17 cellular contexts compared by ENCODE assay signal in genomic region chr2:235506291-235506996, GRCh38. TPM values are rescaled to one million over a fixed set of nuclear protein-coding genes. Genes with fewer than 3 reads are reported as not detected.
DNase-seq lines count a peak whose midpoint lies in the region; ATAC-seq and TF ChIP-seq lines count a peak whose summit lies in the region.
"Had no signal": no experiment of that assay in that cellular context is flagged by ENCODE, and none has a peak within 500 bp of the region (broad histone marks: within the 10 kb centered on the region; RNA-seq: fewer than 3 reads in every experiment).

No MANE protein-coding gene starts in this region.

- H3K4me2 ChIP-seq in MM.1S (ENCODE audit: low read depth, low read length): no peak overlapping the region

- H3F3A ChIP-seq in MM.1S (ENCODE audit: insufficient read depth, low read length): peaks cover 19% of the 10 kb centered on the region

- H3K9ac ChIP-seq in MM.1S (ENCODE audit: low read length): no peak overlapping the region
- H3K9ac ChIP-seq: BLaER1 treated with 17β-estradiol and CSF1 and Interleukin-3, amounts not matched to agents 10 nM and 100 nM had no signal

- H3K4me1 ChIP-seq in MM.1S (ENCODE audit: low read length): peaks cover 25% of the 10 kb centered on the region
- H3K4me1 ChIP-seq in adrenal gland (replicated peaks in 1 of 2): peaks cover 8 to 18% of the 10 kb centered on the region in 2 donors

- peaks cover 63% of the 10 kb centered on the region for H3K4me1 Mint-ChIP-seq in nephron progenitor cell
- H3K4me1 Mint-ChIP-seq in activated T-cell treated with anti-CD3 and anti-CD28 coated beads, Interleukin-2, amount 50 U/mL, for 4 hours (ENCODE audit: low read depth): no peaks in the 10 kb centered on the region

- ATAC-seq in activated T-cell treated with anti-CD3 and anti-CD28 coated beads, Interleukin-2, amount 50 U/mL, for 4 hours: no peak

- DNase-seq in DMS79 treated with DMSO at 0.1 percent for 48 hours (lab: John Stamatoyannopoulos, UW): peak; percentile 54
- DNase-seq in NCI-H2107 (lab: John Stamatoyannopoulos, UW): peak; percentile 51
- no peak for DNase-seq in nephron progenitor cell
- DNase-seq in stimulated activated naive CD4-positive, alpha-beta T cell treated with Interleukin-2 at 50 U/mL for 16 hours (lab: John Stamatoyannopoulos, UW): no peak
- no peak for DNase-seq in activated T-cell treated with anti-CD3 and anti-CD28 coated beads, Interleukin-2, amount 50 U/mL, for 4 hours
- no peak for DNase-seq in MM.1S
- DNase-seq in adrenal gland: no peak
- DNase-seq: activated CD4-positive, CD25-positive, alpha-beta regulatory T cell; activated T-cell treated with anti-CD3 and anti-CD28 coated beads, Interleukin-2, amount 50 U/mL, for 48 hours; anterior cingulate cortex; KBM-7; NCI-H82; stimulated activated CD4-positive, alpha-beta T cell treated with anti-CD3 and anti-CD28 coated beads, Interleukin-1b, Interleukin-23, amount 100 ng/mL, for 48 hours had no signal

- H3K27ac Mint-ChIP-seq in nephron progenitor cell: peak overlapping the region; percentile 82

- TF ChIP-seq CTCF in VCaP (conservative IDR thresholded peaks at IDR 0.05): no peak
- TF ChIP-seq CTCF in nephron progenitor cell (IDR thresholded peaks at IDR 0.05): no peak
- TF ChIP-seq CTCF in MM.1S (IDR thresholded peaks at IDR 0.05; ENCODE audit: low read length): no peak
- no peak for TF ChIP-seq CTCF in adrenal gland (IDR thresholded peaks at IDR 0.05)

- H3K36me3 Mint-ChIP-seq in nephron progenitor cell (ENCODE audit: low read depth): peaks cover 15% of the 10 kb centered on the region
- H3K36me3 Mint-ChIP-seq in activated T-cell treated with anti-CD3 and anti-CD28 coated beads, Interleukin-2, amount 50 U/mL, for 4 hours (ENCODE audit: insufficient read depth): no peaks in the 10 kb centered on the region

- H3K4me3 ChIP-seq in MM.1S (ENCODE audit: low read length) (no peak overlapping the region), adrenal gland (no peak overlapping the region)
- H3K4me3 ChIP-seq: BLaER1 treated with 17β-estradiol and CSF1 and Interleukin-3, amounts not matched to agents 10 nM and 100 nM; SK-N-MC had no signal

- H3K9me3 ChIP-seq in MM.1S (replicated peaks; ENCODE audit: insufficient read depth, low read length) (no peaks in the 10 kb centered on the region), adrenal gland (replicated peaks in 1 of 3) (no peaks in the 10 kb centered on the region)
- H3K9me3 ChIP-seq: neutrophil had no signal

- 88 to 95% (median 90%) methylated on average over 12 to 14 of the region's 14 CpGs for WGBS in adrenal gland, 4 donors

- no peaks in the 10 kb centered on the region for H3K9me2 ChIP-seq in MM.1S (replicated peaks; ENCODE audit: insufficient read depth, low read length)

- intact Hi-C loops in adrenal gland (cut with DNase I): loop anchor here in 1 of 2 donors (10.0 kb wide), 1 partner anchor 48 kb away; no protein-coding TSS in a partner anchor

- no peak for TF ChIP-seq POLR2A in adrenal gland (IDR thresholded peaks at IDR 0.05)

- peaks cover 95% of the 10 kb centered on the region for H3K79me2 ChIP-seq in MM.1S (ENCODE audit: low read length)

- H3K27me3 ChIP-seq in MM.1S (replicated peaks; ENCODE audit: insufficient read depth, low read length): no peaks in the 10 kb centered on the region
- H3K27me3 ChIP-seq in adrenal gland: no peaks in the 10 kb centered on the region

- no peak overlapping the region for H2AFZ ChIP-seq in MM.1S (ENCODE audit: low read length)

- H3K9me3 Mint-ChIP-seq in nephron progenitor cell: no peaks in the 10 kb centered on the region
- H3K9me3 Mint-ChIP-seq in activated T-cell treated with anti-CD3 and anti-CD28 coated beads, Interleukin-2, amount 50 U/mL, for 4 hours: no peaks in the 10 kb centered on the region

- H3K27ac ChIP-seq in VCaP (peak overlapping the region; percentile 88), MM.1S (ENCODE audit: low read length) (no peak overlapping the region), adrenal gland (no peak overlapping the region)
- H3K27ac ChIP-seq: BLaER1 treated with 17β-estradiol and CSF1 and Interleukin-3, amounts not matched to agents 10 nM and 100 nM; neutrophil; SK-N-MC had no signal

- no peak overlapping the region for H3K4me3 Mint-ChIP-seq in nephron progenitor cell
- no peak overlapping the region for H3K4me3 Mint-ChIP-seq in activated T-cell treated with anti-CD3 and anti-CD28 coated beads, Interleukin-2, amount 50 U/mL, for 4 hours

- H3K36me3 ChIP-seq in MM.1S (replicated peaks; ENCODE audit: insufficient read depth, low read length) (no peaks in the 10 kb centered on the region), adrenal gland (replicated peaks in 1 of 2) (no peaks in the 10 kb centered on the region)
- H3K36me3 ChIP-seq: neutrophil had no signal

- H4K20me1 ChIP-seq in MM.1S (ENCODE audit: insufficient read depth, low read length): 0 out of 2 replicates have a peak, but pooled peaks cover 3% of the 10 kb centered on the region

- H3K27me3 Mint-ChIP-seq in nephron progenitor cell (ENCODE audit: low read depth, poor library complexity): peaks cover 5% of the 10 kb centered on the region
- H3K27me3 Mint-ChIP-seq in activated T-cell treated with anti-CD3 and anti-CD28 coated beads, Interleukin-2, amount 50 U/mL, for 4 hours (ENCODE audit: low read depth): peaks cover 52% of the 10 kb centered on the region

RNA-seq across cellular contexts. Expression of gene AGAP1, which starts 12.6 kb away (rescaled TPM):
- 1 to 10 TPM; 1.9 to 2.6 (median 2.1) TPM for total RNA-seq in activated T-cell treated with anti-CD3 and anti-CD28 coated beads, Interleukin-2, amount 50 U/mL, for 4 hours
- total RNA-seq in adrenal gland: 10 to 100 TPM; 12.9 to 29.6 (median 18.9) TPM
- polyA plus RNA-seq in adrenal gland: 10 to 100 TPM in 1 of 3 donors, 1 to 10 TPM in 2; 5.3 to 11.0 (median 7.0) TPM

Comparison
In these comparisons a context has a peak if more than half of its experiments do, and no peak if none do; other contexts are left out.
1. DNase-seq: peak in DMS79 treated with DMSO at 0.1 percent for 48 hours (single experiment) and NCI-H2107 (single experiment); none in nephron progenitor cell (single experiment), stimulated activated naive CD4-positive, alpha-beta T cell treated with Interleukin-2 at 50 U/mL for 16 hours (single experiment), activated T-cell treated with anti-CD3 and anti-CD28 coated beads, Interleukin-2, amount 50 U/mL, for 4 hours (single experiment), MM.1S (single experiment) and adrenal gland (0 of 7).